ENCODE assay signal across 11 cellular contexts in the genomic region with DNA sequence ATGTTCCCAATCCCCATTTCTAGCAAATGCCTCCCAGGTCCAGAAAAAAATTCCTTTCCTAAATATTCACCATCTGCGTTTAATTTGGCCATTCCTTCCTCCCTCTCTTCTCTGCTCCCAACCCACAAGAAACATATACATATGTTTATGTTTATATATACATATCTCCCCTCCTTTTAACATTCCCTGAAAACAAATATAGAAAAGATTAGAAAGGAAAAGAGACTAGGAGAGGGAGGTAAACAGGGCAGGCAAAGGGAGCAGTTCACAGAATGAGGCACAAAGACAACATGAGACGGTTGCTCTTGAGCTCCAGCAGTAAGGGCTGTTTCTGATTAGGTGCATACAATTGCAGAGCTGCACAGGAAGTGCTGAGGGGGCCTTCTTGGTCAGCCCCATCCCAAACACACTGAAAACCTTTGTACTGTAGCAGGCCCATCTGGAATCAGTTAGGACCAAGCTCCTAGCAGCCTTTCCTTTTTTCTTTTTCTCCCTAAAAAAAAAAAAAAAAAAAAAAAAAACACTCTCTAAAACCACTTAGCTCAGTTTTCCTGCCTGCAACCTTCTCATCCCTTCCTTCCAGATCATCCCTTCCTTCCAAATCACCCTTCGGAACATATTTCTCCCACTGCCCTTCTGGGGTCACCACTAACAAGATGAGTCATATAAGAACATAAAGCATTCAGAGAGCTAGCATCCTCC. TPM values are rescaled to one million over a fixed set of nuclear protein-coding genes. Genes with fewer than 3 reads are reported as not detected.
DNase-seq lines count a peak whose midpoint lies in the region; ATAC-seq, FAIRE-seq and TF ChIP-seq lines count a peak whose summit lies in the region.
"Had no signal": no experiment of that assay in that cellular context is flagged by ENCODE, and none has a peak within 500 bp of the region (broad histone marks: within the 10 kb centered on the region; RNA-seq: fewer than 3 reads in every experiment).

No MANE protein-coding gene starts in this region.

- TF ChIP-seq POLR2A in upper lobe of left lung (IDR thresholded peaks at IDR 0.05): no peak

- intact Hi-C loops in left colon (cut with DNase I, micrococcal nuclease): no loop called here

- TF ChIP-seq CTCF in astrocyte (IDR thresholded peaks at IDR 0.05; ENCODE audit: insufficient read depth, low read depth, low read length) (no peak), upper lobe of left lung (IDR thresholded peaks at IDR 0.05) (no peak), GM13977 (IDR thresholded peaks at IDR 0.05; ENCODE audit: extremely low read depth, insufficient read depth, missing control alignments) (no peak), GM13976 (IDR thresholded peaks at IDR 0.05; ENCODE audit: borderline replicate concordance, control extremely low read depth, extremely low read depth, insufficient read depth, missing control alignments) (no peak)

- peak overlapping the region; percentile 12 for H3K4me3 ChIP-seq in astrocyte (ENCODE audit: insufficient read depth, low read depth, low read length)
- H3K4me3 ChIP-seq in upper lobe of left lung: no peak overlapping the region
- H3K4me3 ChIP-seq: pancreas had no signal

- no peaks in the 10 kb centered on the region for H3K36me3 Mint-ChIP-seq in astrocyte (ENCODE audit: low read depth, unreplicated experiment)

- no peaks in the 10 kb centered on the region for H3K9me3 Mint-ChIP-seq in astrocyte (ENCODE audit: unreplicated experiment)
- H3K9me3 Mint-ChIP-seq: CD4-positive, alpha-beta T cell had no signal

- in situ Hi-C loops in GM13977 (cut with MboI; ENCODE audit: low pct_unique_long_range_greater_than_20kb, low sequenced_read_pairs, unreplicated experiment) (no loop called here), GM13976 (cut with MboI; ENCODE audit: low sequenced_read_pairs, unreplicated experiment) (no loop called here)

- peaks cover 83% of the 10 kb centered on the region for H3K79me2 ChIP-seq in astrocyte (ENCODE audit: insufficient read depth, low read length)

- no peaks in the 10 kb centered on the region for H3K27me3 Mint-ChIP-seq in astrocyte (ENCODE audit: low read depth, unreplicated experiment)

- peak; percentile 4 for DNase-seq in NCI-H345 (lab: John Stamatoyannopoulos, UW)
- no peak for DNase-seq in NCI-H345 treated with DMSO at 0.1 percent for 48 hours (lab: John Stamatoyannopoulos, UW; ENCODE audit: unreplicated experiment)
- peak; percentile 91 for DNase-seq in astrocyte (ENCODE audit: low read depth)
- no peak for DNase-seq in left colon
- no peak for DNase-seq in upper lobe of left lung
- DNase-seq in central memory CD4-positive, alpha-beta T cell: no peak
- no peak for DNase-seq in GM13977 (ENCODE audit: low spot score)
- no peak for DNase-seq in GM13976 (ENCODE audit: low spot score)
- DNase-seq: CD4-positive, alpha-beta T cell; pancreas; trophoblast cell had no signal

- H3K4me3 Mint-ChIP-seq in astrocyte (ENCODE audit: unreplicated experiment): no peak overlapping the region
- H3K4me3 Mint-ChIP-seq: CD4-positive, alpha-beta T cell had no signal

- H3K27me3 ChIP-seq in astrocyte (ENCODE audit: insufficient read depth, low read length): no peaks in the 10 kb centered on the region
- H3K27me3 ChIP-seq in upper lobe of left lung: no peaks in the 10 kb centered on the region
- H3K27me3 ChIP-seq: pancreas had no signal

- ATAC-seq in left colon (peak; percentile 36), upper lobe of left lung (ENCODE audit: low FRiP score in 2 of 2) (peak in 1 of 2 donors; percentile 82)

- TF ChIP-seq EP300 in upper lobe of left lung (IDR thresholded peaks at IDR 0.05): no peak

- H3K27ac Mint-ChIP-seq in astrocyte (ENCODE audit: unreplicated experiment): peak overlapping the region; percentile 56
- H3K27ac Mint-ChIP-seq: CD4-positive, alpha-beta T cell had no signal

- no peak overlapping the region for H2AFZ ChIP-seq in astrocyte (ENCODE audit: low read depth, low read length)

- no peaks in the 10 kb centered on the region for H3K9me3 ChIP-seq in astrocyte (ENCODE audit: insufficient read depth, low read depth, low read length)
- H3K9me3 ChIP-seq in upper lobe of left lung: no peaks in the 10 kb centered on the region
- H3K9me3 ChIP-seq: pancreas had no signal

- peak overlapping the region; percentile 64 for H3K27ac ChIP-seq in astrocyte (ENCODE audit: low read depth, low read length)
- H3K27ac ChIP-seq in upper lobe of left lung: peak overlapping the region in 3 of 4 donors; percentile 31 to 89 (median 81)

- H3K4me1 Mint-ChIP-seq in astrocyte (ENCODE audit: low read depth, unreplicated experiment): peaks cover 24% of the 10 kb centered on the region

- FAIRE-seq in astrocyte (lab: Jason Lieb, UNC): peak; percentile 82
- FAIRE-seq: pancreas had no signal

- H3K36me3 ChIP-seq in astrocyte (ENCODE audit: insufficient read depth, low read length) (no peaks in the 10 kb centered on the region), upper lobe of left lung (no peaks in the 10 kb centered on the region)
- H3K36me3 ChIP-seq: pancreas had no signal

- H3K4me1 ChIP-seq in astrocyte (ENCODE audit: insufficient read depth, low read length) (peaks cover 36% of the 10 kb centered on the region), upper lobe of left lung (peaks cover 30 to 48% (median 38%) of the 10 kb centered on the region in 4 donors)

- H4K20me1 ChIP-seq in astrocyte (ENCODE audit: insufficient read depth, low read length): peaks cover 12% of the 10 kb centered on the region

- H3K9ac ChIP-seq in astrocyte (ENCODE audit: low read length): peak overlapping the region; percentile 36

- peak overlapping the region; percentile 75 for H3K4me2 ChIP-seq in astrocyte (ENCODE audit: low read length)

- WGBS in upper lobe of left lung, 2 donors: 33 to 60% methylated on average over 3 of the region's 3 CpGs

RNA-seq across cellular contexts. Expression of a gene that starts 57.1 kb away (rescaled TPM):
- total RNA-seq in astrocyte: 169 and 177 TPM in 2 replicates
- total RNA-seq in left colon: 10 to 100 TPM; 34.3 to 48.8 TPM
- 10 to 100 TPM; 47.8 to 86.4 (median 54.5) TPM for total RNA-seq in upper lobe of left lung

Comparison
In these comparisons a context has a peak if more than half of its experiments do, and no peak if none do; other contexts are left out.
1. DNase-seq: peak in NCI-H345 (single experiment) and astrocyte (single experiment); none in NCI-H345 treated with DMSO at 0.1 percent for 48 hours (single experiment), left colon (0 of 2), upper lobe of left lung (0 of 2), central memory CD4-positive, alpha-beta T cell (single experiment), GM13977 (single experiment) and GM13976 (single experiment).